ENCODE assay signal across 13 cellular contexts in genomic region chr3:102124301-102125158, GRCh38.
DNase-seq lines count a peak whose midpoint lies in the region; ATAC-seq and TF ChIP-seq lines count a peak whose summit lies in the region.
"Had no signal": no experiment of that assay in that cellular context is flagged by ENCODE, and none has a peak within 500 bp of the region (broad histone marks: within the 10 kb centered on the region; RNA-seq: fewer than 3 reads in every experiment).

No MANE protein-coding gene starts in this region.

- TF ChIP-seq CTCF in MCF 10A (IDR thresholded peaks at IDR 0.05; ENCODE audit: unreplicated experiment) (no peak), breast epithelium (IDR thresholded peaks at IDR 0.05) (no peak), coronary artery (IDR thresholded peaks at IDR 0.05) (no peak)

- H3K4me3 Mint-ChIP-seq in MCF 10A (ENCODE audit: unreplicated experiment), result peak overlapping the region; percentile 13
- H3K4me3 Mint-ChIP-seq: activated T-helper 1 cell treated with anti-CD3 and anti-CD28 coated beads, Interleukin-12 subunit alpha, Interleukin-12 subunit beta, Interleukin-2, Interleukin-4 antibody, amounts not matched to agents 30 ng/mL and 10 ng/mL and 1 ng/mL, durations not matched to agents 14 hours and 24 hours and 36 hours; mesothelial cell of epicardium had no signal

- H3K27ac ChIP-seq in breast epithelium (peak overlapping the region in 1 of 2 donors; percentile 4), coronary artery (peak overlapping the region; percentile 15 to 51), aorta (ENCODE audit: low read depth in 1 of 2, low read length in 2 of 2) (no peak overlapping the region)

- H3K4me1 Mint-ChIP-seq in MCF 10A (ENCODE audit: insufficient read depth, unreplicated experiment), result peaks cover 24% of the 10 kb centered on the region
- H3K4me1 Mint-ChIP-seq: mesothelial cell of epicardium had no signal

- H3K27me3 ChIP-seq in breast epithelium, result no peaks in the 10 kb centered on the region
- no peaks in the 10 kb centered on the region for H3K27me3 ChIP-seq in aorta (ENCODE audit: control insufficient read depth in 1 of 2, insufficient read depth in 2 of 2, low read length in 1 of 2)

- H3K9me3 Mint-ChIP-seq in MCF 10A (ENCODE audit: unreplicated experiment), result peaks cover 17% of the 10 kb centered on the region

- 61 to 75% methylated on average over 4 of the region's 4 CpGs for WGBS in aorta, 2 donors

- no peaks in the 10 kb centered on the region for H3K36me3 Mint-ChIP-seq in MCF 10A (ENCODE audit: insufficient read depth, unreplicated experiment)

- H3K4me1 ChIP-seq in breast epithelium, result no peaks in the 10 kb centered on the region
- H3K4me1 ChIP-seq in aorta (ENCODE audit: control insufficient read depth in 1 of 2, insufficient read depth in 2 of 2, low read length in 2 of 2), result peaks cover 1 to 3% of the 10 kb centered on the region in 2 donors

- peak overlapping the region; percentile 98 for H3K27ac Mint-ChIP-seq in MCF 10A (ENCODE audit: low read depth, unreplicated experiment)
- H3K27ac Mint-ChIP-seq: activated T-helper 1 cell treated with anti-CD3 and anti-CD28 coated beads, Interleukin-12 subunit alpha, Interleukin-12 subunit beta, Interleukin-2, Interleukin-4 antibody, amounts not matched to agents 30 ng/mL and 10 ng/mL and 1 ng/mL, durations not matched to agents 14 hours and 24 hours and 36 hours; mesothelial cell of epicardium had no signal

- TSS peak; percentile 93 for BruUV-seq in MCF 10A (replicated peaks; lab: Mats Ljungman, UMichigan)

- ATAC-seq in aorta (ENCODE audit: low FRiP score) (peak; percentile 56), HG02571 (IDR thresholded peaks at IDR 0.05; ENCODE audit: unreplicated experiment) (no peak), HG02981 (IDR thresholded peaks at IDR 0.05; ENCODE audit: unreplicated experiment) (no peak)
- ATAC-seq: GM12878 had no signal

- POLR2A ChIA-PET in MCF 10A (lab: Yijun Ruan, JAX), result interaction anchor here (0.6 to 4.0 kb wide), 15 partner anchors 9 to 1855 kb away, joined by 3 to 20 read pairs (median 3); partner anchors contain the start of gene NFKBIZ

- H3K9me3 ChIP-seq in breast epithelium (peaks cover 9 to 23% of the 10 kb centered on the region in 2 donors), aorta (ENCODE audit: control insufficient read depth, low read length) (peaks cover 1% of the 10 kb centered on the region)

- peak; percentile 83 for DNase-seq in MCF 10A (ENCODE audit: unreplicated experiment)
- no peak for DNase-seq in breast epithelium (ENCODE audit: low spot score in 2 of 2)
- DNase-seq in coronary artery (ENCODE audit: low spot score), result no peak
- DNase-seq in kidney tubule cell (ENCODE audit: low spot score), result peak; percentile 39
- no peak for DNase-seq in aorta
- DNase-seq in hepatic stellate cell (ENCODE audit: low spot score), result no peak
- DNase-seq: activated CD4-positive, CD25-positive, alpha-beta regulatory T cell treated with anti-CD3 and anti-CD28 coated beads, Interleukin-2, amount 50 U/mL, for 72 hours; DMS153 had no signal

- H3K4me3 ChIP-seq in breast epithelium (no peak overlapping the region), coronary artery (no peak overlapping the region), aorta (ENCODE audit: low read length in 2 of 2) (no peak overlapping the region)
- H3K4me3 ChIP-seq: GM12878 had no signal

- CTCF ChIA-PET in MCF 10A (lab: Yijun Ruan, JAX), result interaction anchor here (0.6 to 3.1 kb wide), 11 partner anchors 9 to 1132 kb away, joined by 3 to 11 read pairs (median 4); no protein-coding TSS in a partner anchor

- H3K36me3 ChIP-seq in breast epithelium, result no peaks in the 10 kb centered on the region
- H3K36me3 ChIP-seq in aorta (ENCODE audit: control insufficient read depth in 1 of 2, insufficient read depth in 2 of 2, low read length in 1 of 2), result no peaks in the 10 kb centered on the region

- intact Hi-C loops in MCF 10A (cut with micrococcal nuclease) (loop anchor here (1.0 to 5.0 kb wide), 4 partner anchors 32 to 275 kb away; partner anchors contain the start of gene NFKBIZ), breast epithelium (cut with DNase I; ENCODE audit: low total_unique reads) (no loop called here), aorta (cut with DNase I) (loop anchor here in 1 of 2 donors (10.0 kb wide), 1 partner anchor 90 kb away; no protein-coding TSS in a partner anchor)

- no peak for TF ChIP-seq POLR2A in breast epithelium (IDR thresholded peaks at IDR 0.05)

- H3K27me3 Mint-ChIP-seq in MCF 10A (ENCODE audit: insufficient read depth, unreplicated experiment), result no peaks in the 10 kb centered on the region

Comparison
In these comparisons a context has a peak if more than half of its experiments do, and no peak if none do; other contexts are left out.
1. DNase-seq: peak in MCF 10A (single experiment) and kidney tubule cell (single experiment); none in breast epithelium (0 of 2), coronary artery (single experiment), aorta (0 of 2) and hepatic stellate cell (single experiment).
2. H3K27ac ChIP-seq: peak in coronary artery (2 of 2); none in aorta (0 of 2).